18 cellular contexts compared by ENCODE assay signal in genomic region chr7:38229386-38229785, GRCh38. TPM values are rescaled to one million over a fixed set of nuclear protein-coding genes. Genes with fewer than 3 reads are reported as not detected.
A peak's percentile ranks its signal among the peaks of the same experiment; 100 is the strongest.
DNase-seq lines count a peak whose midpoint lies in the region; ATAC-seq, FAIRE-seq and TF ChIP-seq lines count a peak whose summit lies in the region.
"Had no signal": no experiment of that assay in that cellular context is flagged by ENCODE, and none has a peak within 500 bp of the region (broad histone marks: within the 10 kb centered on the region; RNA-seq: fewer than 3 reads in every experiment).

No MANE protein-coding gene starts in this region.

- H3K27me3 ChIP-seq in PC-3 (ENCODE audit: low read length) (no peaks in the 10 kb centered on the region), small intestine (ENCODE audit: control insufficient read depth in 2 of 2, insufficient read depth in 2 of 2, low read length in 2 of 2) (no peaks in the 10 kb centered on the region), MM.1S (replicated peaks; ENCODE audit: insufficient read depth, low read length) (no peaks in the 10 kb centered on the region)
- H3K27me3 ChIP-seq: hepatocyte had no signal

- H3K4me2 ChIP-seq in PC-3 (ENCODE audit: low read length) (no peak overlapping the region), MM.1S (ENCODE audit: low read depth, low read length) (no peak overlapping the region)
- H3K4me2 ChIP-seq: A549, hepatocyte had no signal

- 92 to 99% (median 93%) methylated on average over 6 of the region's 6 CpGs for WGBS in small intestine, 3 donors

- POLR2A ChIA-PET in activated CD4-positive, alpha-beta T cell treated with anti-CD3 and anti-CD28 coated beads for 36 hours (lab: Charles Lee) = no interaction called here
- POLR2A ChIA-PET in PC-3 (lab: Charles Lee; ENCODE audit: unreplicated experiment) = no interaction called here

- H4K20me1 ChIP-seq in PC-3 (ENCODE audit: low read length) (no peaks in the 10 kb centered on the region), MM.1S (ENCODE audit: insufficient read depth, low read length) (no peaks in the 10 kb centered on the region)

- H3K27ac ChIP-seq in PC-3 (ENCODE audit: low read length) (no peak overlapping the region), small intestine (ENCODE audit: low read depth in 1 of 2, low read length in 1 of 2) (peak overlapping the region; percentile 46 to 57), MM.1S (ENCODE audit: low read length) (no peak overlapping the region)
- H3K27ac ChIP-seq: A549, hepatocyte, lower lobe of right lung had no signal

- no peak overlapping the region for H3K4me3 Mint-ChIP-seq in activated CD4-positive, alpha-beta T cell treated with anti-CD3 and anti-CD28 coated beads, Interleukin-2, amount 10 ng/mL, durations not matched to agents 24 days and 14 days
- H3K4me3 Mint-ChIP-seq in activated CD4-positive, alpha-beta T cell treated with anti-CD3 and anti-CD28 coated beads for 36 hours = no peak overlapping the region
- H3K4me3 Mint-ChIP-seq: type B pancreatic cell had no signal

- ATAC-seq in activated CD4-positive, alpha-beta T cell treated with anti-CD3 and anti-CD28 coated beads for 36 hours = no peak
- ATAC-seq in PC-3 (peak; percentile 29; the same call in 1 of the 2 replicates), HG02884 (IDR thresholded peaks at IDR 0.05; ENCODE audit: unreplicated experiment) (no peak)
- ATAC-seq: A549, lower lobe of right lung, Right ventricle myocardium inferior had no signal

- no peak overlapping the region for H2AFZ ChIP-seq in PC-3 (ENCODE audit: low read length)
- H2AFZ ChIP-seq in MM.1S (ENCODE audit: low read length) = no peak overlapping the region
- H2AFZ ChIP-seq: hepatocyte had no signal

- no peaks in the 10 kb centered on the region; the same call in 1 of the 2 replicates for H3K36me3 ChIP-seq in PC-3 (ENCODE audit: low read depth, low read length)
- H3K36me3 ChIP-seq in small intestine (ENCODE audit: control insufficient read depth in 2 of 2, insufficient read depth in 2 of 2, low read length in 2 of 2) = peaks cover 3 to 9% of the 10 kb centered on the region in 2 donors
- H3K36me3 ChIP-seq in MM.1S (replicated peaks; ENCODE audit: insufficient read depth, low read length) = no peaks in the 10 kb centered on the region

- H3K4me3 ChIP-seq in PC-3 (ENCODE audit: low read length) (no peak overlapping the region), epithelial cell of esophagus (ENCODE audit: low read length) (no peak overlapping the region), small intestine (ENCODE audit: low read depth in 1 of 2, low read length in 2 of 2) (no peak overlapping the region), MM.1S (ENCODE audit: low read length) (no peak overlapping the region)
- H3K4me3 ChIP-seq: A549, hepatocyte, lower lobe of right lung had no signal

- no peaks in the 10 kb centered on the region for H3K4me1 ChIP-seq in PC-3 (ENCODE audit: insufficient read depth, low read length)
- H3K4me1 ChIP-seq in small intestine (ENCODE audit: control insufficient read depth in 2 of 2, insufficient read depth in 1 of 2, low read depth in 1 of 2, low read length in 1 of 2) = no peaks in the 10 kb centered on the region
- no peaks in the 10 kb centered on the region for H3K4me1 ChIP-seq in MM.1S (ENCODE audit: low read length)
- H3K4me1 ChIP-seq: A549, lower lobe of right lung had no signal

- no peak overlapping the region for H3K27ac Mint-ChIP-seq in activated CD4-positive, alpha-beta T cell treated with anti-CD3 and anti-CD28 coated beads, Interleukin-2, amount 10 ng/mL, durations not matched to agents 24 days and 14 days
- H3K27ac Mint-ChIP-seq in activated CD4-positive, alpha-beta T cell treated with anti-CD3 and anti-CD28 coated beads for 36 hours = no peak overlapping the region
- H3K27ac Mint-ChIP-seq: type B pancreatic cell had no signal

- H3K9me3 Mint-ChIP-seq in activated CD4-positive, alpha-beta T cell treated with anti-CD3 and anti-CD28 coated beads, Interleukin-2, amount 10 ng/mL, durations not matched to agents 24 days and 14 days = no peaks in the 10 kb centered on the region
- H3K9me3 Mint-ChIP-seq in activated CD4-positive, alpha-beta T cell treated with anti-CD3 and anti-CD28 coated beads for 36 hours (ENCODE audit: low read depth) = no peaks in the 10 kb centered on the region
- H3K9me3 Mint-ChIP-seq: type B pancreatic cell had no signal

- no TSS peak for BruUV-seq in PC-3 (replicated peaks; lab: Mats Ljungman, UMichigan)

- TF ChIP-seq CTCF in PC-3 (conservative IDR thresholded peaks at IDR 0.05; ENCODE audit: low read depth, low read length) (no peak), epithelial cell of esophagus (IDR thresholded peaks at IDR 0.05; ENCODE audit: insufficient read depth, low read depth, low read length, missing control alignments) (no peak), MM.1S (IDR thresholded peaks at IDR 0.05; ENCODE audit: low read length) (no peak)

- H3K9me3 ChIP-seq in PC-3 (ENCODE audit: low read length) (no peaks in the 10 kb centered on the region), small intestine (ENCODE audit: control insufficient read depth, low read depth) (no peaks in the 10 kb centered on the region), MM.1S (replicated peaks; ENCODE audit: insufficient read depth, low read length) (no peaks in the 10 kb centered on the region)
- H3K9me3 ChIP-seq: A549, lower lobe of right lung had no signal

- DNase-seq in activated CD4-positive, alpha-beta T cell treated with anti-CD3 and anti-CD28 coated beads, Interleukin-2, amount 10 ng/mL, durations not matched to agents 24 days and 14 days = peak; percentile 53
- DNase-seq in activated CD4-positive, alpha-beta T cell treated with anti-CD3 and anti-CD28 coated beads for 36 hours = no peak
- DNase-seq in PC-3 = peak; percentile 30
- peak; percentile 4 for DNase-seq in epithelial cell of esophagus (ENCODE audit: low read depth)
- no peak for DNase-seq in small intestine
- no peak for DNase-seq in MM.1S
- no peak for DNase-seq in KG1 (lab: John Stamatoyannopoulos, UW)
- DNase-seq: anterior cingulate cortex; effector memory CD4-positive, alpha-beta T cell; lower lobe of right lung; NCI-H146; NCI-H82 had no signal

- CTCF ChIA-PET in activated CD4-positive, alpha-beta T cell treated with anti-CD3 and anti-CD28 coated beads for 36 hours (lab: Charles Lee) = interaction anchor here (1.5 to 2.2 kb wide), 2 partner anchors 14 to 32 kb away, joined by 4 to 13 read pairs; no protein-coding TSS in a partner anchor
- CTCF ChIA-PET in PC-3 (lab: Charles Lee) = no interaction called here

- H3K27me3 Mint-ChIP-seq in activated CD4-positive, alpha-beta T cell treated with anti-CD3 and anti-CD28 coated beads, Interleukin-2, amount 10 ng/mL, durations not matched to agents 24 days and 14 days = no peaks in the 10 kb centered on the region
- no peaks in the 10 kb centered on the region for H3K27me3 Mint-ChIP-seq in activated CD4-positive, alpha-beta T cell treated with anti-CD3 and anti-CD28 coated beads for 36 hours
- H3K27me3 Mint-ChIP-seq: type B pancreatic cell had no signal

- no peak for FAIRE-seq in small intestine (lab: Jason Lieb, UNC)
- FAIRE-seq: A549, GM19239 had no signal

- H3K4me1 Mint-ChIP-seq in activated CD4-positive, alpha-beta T cell treated with anti-CD3 and anti-CD28 coated beads, Interleukin-2, amount 10 ng/mL, durations not matched to agents 24 days and 14 days = peaks cover 40% of the 10 kb centered on the region
- H3K4me1 Mint-ChIP-seq in activated CD4-positive, alpha-beta T cell treated with anti-CD3 and anti-CD28 coated beads for 36 hours = peaks cover 27% of the 10 kb centered on the region

- intact Hi-C loops in activated CD4-positive, alpha-beta T cell treated with anti-CD3 and anti-CD28 coated beads, Interleukin-2, amount 10 ng/mL, durations not matched to agents 24 days and 14 days (cut with micrococcal nuclease) = no loop called here
- intact Hi-C loops in activated CD4-positive, alpha-beta T cell treated with anti-CD3 and anti-CD28 coated beads for 36 hours (cut with DNase I, micrococcal nuclease) = no loop called here
- intact Hi-C loops in PC-3 (cut with micrococcal nuclease) = no loop called here

- peaks cover 21% of the 10 kb centered on the region for H3K36me3 Mint-ChIP-seq in activated CD4-positive, alpha-beta T cell treated with anti-CD3 and anti-CD28 coated beads, Interleukin-2, amount 10 ng/mL, durations not matched to agents 24 days and 14 days (ENCODE audit: low read depth)
- H3K36me3 Mint-ChIP-seq in activated CD4-positive, alpha-beta T cell treated with anti-CD3 and anti-CD28 coated beads for 36 hours (ENCODE audit: low read depth) = peaks cover 5% of the 10 kb centered on the region

- H3K9ac ChIP-seq in PC-3 (ENCODE audit: low read length) = no peak overlapping the region
- no peak overlapping the region for H3K9ac ChIP-seq in MM.1S (ENCODE audit: low read length)

- H3F3A ChIP-seq in PC-3 (ENCODE audit: low read length, unreplicated experiment) (no peaks in the 10 kb centered on the region), MM.1S (ENCODE audit: insufficient read depth, low read length) (no peaks in the 10 kb centered on the region)

- H3K79me2 ChIP-seq in PC-3 (ENCODE audit: low read length) = no peaks in the 10 kb centered on the region
- H3K79me2 ChIP-seq in MM.1S (ENCODE audit: low read length) = no peaks in the 10 kb centered on the region
- H3K79me2 ChIP-seq: hepatocyte had no signal

- no peaks in the 10 kb centered on the region for H3K9me2 ChIP-seq in PC-3 (replicated peaks; ENCODE audit: low read length)
- H3K9me2 ChIP-seq in MM.1S (replicated peaks; ENCODE audit: insufficient read depth, low read length) = no peaks in the 10 kb centered on the region

RNA-seq across cellular contexts. Expression of gene STARD3NL, which starts 51.3 kb away (rescaled TPM):
- total RNA-seq in activated CD4-positive, alpha-beta T cell treated with anti-CD3 and anti-CD28 coated beads, Interleukin-2, amount 10 ng/mL, durations not matched to agents 24 days and 14 days = 27.1 and 27.5 TPM in 2 replicates
- total RNA-seq in activated CD4-positive, alpha-beta T cell treated with anti-CD3 and anti-CD28 coated beads for 36 hours = 10 to 100 TPM; 27.9 to 30.8 TPM
- total RNA-seq in PC-3 (2014; rRNA removed) = 32.7 and 37.4 TPM in 2 replicates
- polyA plus RNA-seq in small intestine = 10 to 100 TPM; 29.5 to 39.4 (median 34.2) TPM

Comparison
In these comparisons a context has a peak if more than half of its experiments do, and no peak if none do; other contexts are left out.
1. DNase-seq: peak in activated CD4-positive, alpha-beta T cell treated with anti-CD3 and anti-CD28 coated beads, Interleukin-2, amount 10 ng/mL, durations not matched to agents 24 days and 14 days (single experiment), PC-3 (single experiment) and epithelial cell of esophagus (single experiment); none in activated CD4-positive, alpha-beta T cell treated with anti-CD3 and anti-CD28 coated beads for 36 hours (single experiment), small intestine (single experiment), MM.1S (single experiment) and KG1 (single experiment).
2. H3K27ac ChIP-seq: peak in small intestine (2 of 2); none in PC-3 (single experiment) and MM.1S (single experiment).